1 cellular context compared by ENCODE assay signal in genomic region chr11:66617148-66617814, GRCh38.
TF ChIP-seq lines count a peak whose summit lies in the region.

No MANE protein-coding gene starts in this region.

TF ChIP-seq in GM12878, 131 proteins besides CTCF, POLR2A, EP300 and RAD21:
- TF ChIP-seq, protein P1, sequence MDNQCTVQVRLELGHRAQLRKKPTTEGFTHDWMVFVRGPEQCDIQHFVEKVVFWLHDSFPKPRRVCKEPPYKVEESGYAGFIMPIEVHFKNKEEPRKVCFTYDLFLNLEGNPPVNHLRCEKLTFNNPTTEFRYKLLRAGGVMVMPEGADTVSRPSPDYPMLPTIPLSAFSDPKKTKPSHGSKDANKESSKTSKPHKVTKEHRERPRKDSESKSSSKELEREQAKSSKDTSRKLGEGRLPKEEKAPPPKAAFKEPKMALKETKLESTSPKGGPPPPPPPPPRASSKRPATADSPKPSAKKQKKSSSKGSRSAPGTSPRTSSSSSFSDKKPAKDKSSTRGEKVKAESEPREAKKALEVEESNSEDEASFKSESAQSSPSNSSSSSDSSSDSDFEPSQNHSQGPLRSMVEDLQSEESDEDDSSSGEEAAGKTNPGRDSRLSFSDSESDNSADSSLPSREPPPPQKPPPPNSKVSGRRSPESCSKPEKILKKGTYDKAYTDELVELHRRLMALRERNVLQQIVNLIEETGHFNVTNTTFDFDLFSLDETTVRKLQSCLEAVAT (IDR thresholded peaks at IDR 0.05) = peak; percentile 35
- TF ChIP-seq IRF4 (IDR thresholded peaks at IDR 0.05; ENCODE audit: low read depth, low read length) = no peak
- TF ChIP-seq BACH1 (IDR thresholded peaks at IDR 0.05; ENCODE audit: borderline replicate concordance) = 0 out of 2 replicates have a peak, but pooled peaks have one; percentile 44
- no peak for TF ChIP-seq NFIC (IDR thresholded peaks at IDR 0.05; ENCODE audit: low read depth, low read length)
- 0 out of 2 replicates have a peak, but pooled peaks have one; percentile 30 for TF ChIP-seq SMARCA5 (IDR thresholded peaks at IDR 0.05)
- TF ChIP-seq POLR2AphosphoS5 (IDR thresholded peaks at IDR 0.05; ENCODE audit: low read length) = 0 out of 2 replicates have a peak, but pooled peaks have one; percentile 10
- TF ChIP-seq WRNIP1 (IDR thresholded peaks at IDR 0.05; ENCODE audit: borderline replicate concordance, low read depth, low read length) = 0 out of 2 replicates have a peak, but pooled peaks have one; percentile 37
- TF ChIP-seq IKZF2 (IDR thresholded peaks at IDR 0.05) = 0 out of 4 replicates have a peak, but pooled peaks of 1 of the 2 experiments have one; percentile 29
- peak; percentile 15 for TF ChIP-seq IKZF1 (conservative IDR thresholded peaks at IDR 0.05)
- TF ChIP-seq EED (IDR thresholded peaks at IDR 0.05; ENCODE audit: low read depth) = 0 out of 2 replicates have a peak, but pooled peaks have one; percentile 21
- no peak for TF ChIP-seq HDGF (IDR thresholded peaks at IDR 0.05)
- TF ChIP-seq MTA3 (IDR thresholded peaks at IDR 0.05; ENCODE audit: borderline replicate concordance, low read length) = no peak
